ENCODE assay signal across 8 cellular contexts in genomic region chr9:124239249-124240073, GRCh38. TPM values are rescaled to one million over a fixed set of nuclear protein-coding genes. Genes with fewer than 3 reads are reported as not detected.
DNase-seq lines count a peak whose midpoint lies in the region; ATAC-seq lines count a peak whose summit lies in the region.

No MANE protein-coding gene starts in this region.

- H3K9me3 Mint-ChIP-seq in activated CD4-positive, alpha-beta T cell treated with anti-CD3 and anti-CD28 coated beads, Interleukin-2, amount 10 ng/mL, durations not matched to agents 24 days and 14 days, result no peaks in the 10 kb centered on the region

- DNase-seq in activated CD4-positive, alpha-beta T cell treated with anti-CD3 and anti-CD28 coated beads, Interleukin-2, amount 10 ng/mL, durations not matched to agents 24 days and 14 days, result no peak
- no peak for DNase-seq in activated CD4-positive, alpha-beta T cell treated with anti-CD3 and anti-CD28 coated beads, Interleukin-2, amount 50 U/mL, for 1 hour
- no peak for DNase-seq in T-helper 17 cell
- peak; percentile 64 for DNase-seq in stimulated activated naive CD8-positive, alpha-beta T cell treated with anti-CD3 and anti-CD28 coated beads, Interleukin-15, Interleukin-2, amounts not matched to agents 100 U/mL and 50 U/mL, for 24 hours
- DNase-seq in globus pallidus (ENCODE audit: low spot score), result no peak
- DNase-seq in left colon, result no peak
- DNase-seq in dedifferentiated amniotic fluid mesenchymal stem cell (ENCODE audit: extremely low spot score), result no peak

- H3K4me3 Mint-ChIP-seq in activated CD4-positive, alpha-beta T cell treated with anti-CD3 and anti-CD28 coated beads, Interleukin-2, amount 10 ng/mL, durations not matched to agents 24 days and 14 days, result peak overlapping the region; percentile 60
- peak overlapping the region; percentile 22 for H3K4me3 Mint-ChIP-seq in T-helper 17 cell

- intact Hi-C loops in activated CD4-positive, alpha-beta T cell treated with anti-CD3 and anti-CD28 coated beads, Interleukin-2, amount 10 ng/mL, durations not matched to agents 24 days and 14 days (cut with micrococcal nuclease), result loop anchor here (2.0 kb wide), 1 partner anchor 23 kb away; no protein-coding TSS in a partner anchor
- intact Hi-C loops in left colon (cut with DNase I, micrococcal nuclease), result no loop called here

- no peaks in the 10 kb centered on the region for H3K36me3 Mint-ChIP-seq in activated CD4-positive, alpha-beta T cell treated with anti-CD3 and anti-CD28 coated beads, Interleukin-2, amount 10 ng/mL, durations not matched to agents 24 days and 14 days (ENCODE audit: low read depth)
- H3K36me3 Mint-ChIP-seq in T-helper 17 cell (ENCODE audit: low read depth), result no peaks in the 10 kb centered on the region

- H3K27me3 Mint-ChIP-seq in activated CD4-positive, alpha-beta T cell treated with anti-CD3 and anti-CD28 coated beads, Interleukin-2, amount 10 ng/mL, durations not matched to agents 24 days and 14 days, result peaks cover 12% of the 10 kb centered on the region
- H3K27me3 Mint-ChIP-seq in T-helper 17 cell, result no peaks in the 10 kb centered on the region

- peaks cover 39% of the 10 kb centered on the region for H3K4me1 Mint-ChIP-seq in activated CD4-positive, alpha-beta T cell treated with anti-CD3 and anti-CD28 coated beads, Interleukin-2, amount 10 ng/mL, durations not matched to agents 24 days and 14 days
- peaks cover 21% of the 10 kb centered on the region for H3K4me1 Mint-ChIP-seq in T-helper 17 cell

- peak; percentile 62 for ATAC-seq in HG02973 (IDR thresholded peaks at IDR 0.05; ENCODE audit: unreplicated experiment)
- ATAC-seq in T-helper 17 cell, result peak; percentile 66
- peak; percentile 89 for ATAC-seq in stimulated activated naive CD8-positive, alpha-beta T cell treated with anti-CD3 and anti-CD28 coated beads, Interleukin-15, Interleukin-2, amounts not matched to agents 100 U/mL and 50 U/mL, for 24 hours
- no peak for ATAC-seq in left colon

- H3K9me3 ChIP-seq in T-helper 17 cell (ENCODE audit: control insufficient read depth, low read length, poor library complexity, severe bottlenecking), result no peaks in the 10 kb centered on the region

- peak overlapping the region; percentile 66 for H3K27ac Mint-ChIP-seq in activated CD4-positive, alpha-beta T cell treated with anti-CD3 and anti-CD28 coated beads, Interleukin-2, amount 10 ng/mL, durations not matched to agents 24 days and 14 days
- H3K27ac Mint-ChIP-seq in T-helper 17 cell, result peak overlapping the region; percentile 47

RNA-seq across cellular contexts. Expression of gene NEK6, which starts 18.3 kb away (rescaled TPM):
- total RNA-seq in activated CD4-positive, alpha-beta T cell treated with anti-CD3 and anti-CD28 coated beads, Interleukin-2, amount 10 ng/mL, durations not matched to agents 24 days and 14 days, result 26.4 and 32.5 TPM in 2 replicates
- total RNA-seq in T-helper 17 cell, result 10 to 100 TPM in 1 of 2 donors, 1 to 10 TPM in 1; 7.8 to 12.7 TPM
- 10 to 100 TPM; 50.7 to 77.7 TPM for total RNA-seq in left colon
